Comparison of ENCODE assay signal across 8 cellular contexts in genomic region chr1:112466078-112466660, GRCh38. TPM values are rescaled to one million over a fixed set of nuclear protein-coding genes. Genes with fewer than 3 reads are reported as not detected.
A peak's percentile ranks its signal among the peaks of the same experiment; 100 is the strongest.
DNase-seq lines count a peak whose midpoint lies in the region; ATAC-seq and TF ChIP-seq lines count a peak whose summit lies in the region.

No MANE protein-coding gene starts in this region.

- no peaks in the 10 kb centered on the region for H3K36me3 Mint-ChIP-seq in CD8-positive, alpha-beta T cell
- H3K36me3 Mint-ChIP-seq in activated CD8-positive, alpha-beta T cell treated with anti-CD3 and anti-CD28 coated beads for 36 hours (ENCODE audit: low read depth) = no peaks in the 10 kb centered on the region

- H3K27me3 ChIP-seq in CD8-positive, alpha-beta T cell (ENCODE audit: insufficient read depth, low read length) = no peaks in the 10 kb centered on the region
- no peaks in the 10 kb centered on the region for H3K27me3 ChIP-seq in lung (ENCODE audit: control insufficient read depth, insufficient read depth)

- DNase-seq in CD8-positive, alpha-beta T cell = peak; percentile 66 to 88 (median 83)
- DNase-seq in HK-2 (ENCODE audit: unreplicated experiment) = peak; percentile 98
- DNase-seq in NCI-H82 (lab: John Stamatoyannopoulos, UW) = peak; percentile 93
- peak; percentile 92 for DNase-seq in activated CD8-positive, alpha-beta T cell treated with anti-CD3 and anti-CD28 coated beads for 36 hours
- DNase-seq in ecto neural progenitor cell (ENCODE audit: low spot score) = peak; percentile 94
- peak; percentile 96 for DNase-seq in lung (ENCODE audit: low spot score)
- peak; percentile 74 to 79 (median 75) for DNase-seq in stimulated activated CD4-positive, alpha-beta T cell treated with anti-CD3 and anti-CD28 coated beads, TNF-alpha, amount 100 ng/mL, for 4 hours (ENCODE audit: low read depth in 3 of 3)

- peak; percentile 68 for TF ChIP-seq CTCF in CD8-positive, alpha-beta T cell (IDR thresholded peaks at IDR 0.05)
- peak; percentile 86 for TF ChIP-seq CTCF in activated CD8-positive, alpha-beta T cell treated with anti-CD3 and anti-CD28 coated beads for 36 hours (IDR thresholded peaks at IDR 0.05)
- peak; percentile 71 for TF ChIP-seq CTCF in lung (IDR thresholded peaks at IDR 0.05; ENCODE audit: control extremely low read depth, extremely low read depth)

- H3K4me3 ChIP-seq in CD8-positive, alpha-beta T cell (ENCODE audit: low read depth, low read length) = peak overlapping the region; percentile 31
- H3K4me3 ChIP-seq in lung = no peak overlapping the region

- POLR2A ChIA-PET in CD8-positive, alpha-beta T cell (lab: Charles Lee) = interaction anchor here (1.2 kb wide), 1 partner anchor 75 kb away, joined by 3 read pairs; no protein-coding TSS in a partner anchor
- POLR2A ChIA-PET in activated CD8-positive, alpha-beta T cell treated with anti-CD3 and anti-CD28 coated beads for 36 hours (lab: Charles Lee) = interaction anchor here (1.3 kb wide), 1 partner anchor 9 kb away, joined by 3 read pairs; no protein-coding TSS in a partner anchor

- intact Hi-C loops in CD8-positive, alpha-beta T cell (cut with DNase I, micrococcal nuclease) = loop anchor here (1.0 to 5.0 kb wide), 4 partner anchors 76 to 601 kb away; partner anchors contain the start of gene PPM1J (in 1 of the 2)
- intact Hi-C loops in activated CD8-positive, alpha-beta T cell treated with anti-CD3 and anti-CD28 coated beads for 36 hours (cut with micrococcal nuclease) = loop anchor here (2.0 kb wide), 1 partner anchor 75 kb away; no protein-coding TSS in a partner anchor

- peaks cover 8% of the 10 kb centered on the region for H3K4me1 ChIP-seq in CD8-positive, alpha-beta T cell (ENCODE audit: insufficient read depth, low read length)
- H3K4me1 ChIP-seq in lung (ENCODE audit: control insufficient read depth in 2 of 2, insufficient read depth in 2 of 2, low read length in 2 of 2) = peaks cover 0 to 16% of the 10 kb centered on the region in 2 donors

- ATAC-seq in CD8-positive, alpha-beta T cell = peak; percentile 95
- ATAC-seq in GM19455 (IDR thresholded peaks at IDR 0.05; ENCODE audit: unreplicated experiment) (peak; percentile 87), lung (ENCODE audit: insufficient read depth, low FRiP score) (peak; percentile 89)
- peak; percentile 98 for ATAC-seq in activated CD8-positive, alpha-beta T cell treated with anti-CD3 and anti-CD28 coated beads for 36 hours

- H3K36me3 ChIP-seq in CD8-positive, alpha-beta T cell (ENCODE audit: insufficient read depth, low read length) = no peaks in the 10 kb centered on the region
- no peaks in the 10 kb centered on the region for H3K36me3 ChIP-seq in lung (ENCODE audit: control insufficient read depth in 2 of 2, insufficient read depth in 2 of 2, low read length in 2 of 2)

- no peak overlapping the region for H3K27ac ChIP-seq in CD8-positive, alpha-beta T cell (ENCODE audit: low read depth, low read length)
- peak overlapping the region; percentile 1 to 71 for H3K27ac ChIP-seq in lung (ENCODE audit: low read depth in 1 of 2, low read length in 1 of 2)

- H3K27me3 Mint-ChIP-seq in CD8-positive, alpha-beta T cell (ENCODE audit: low read depth) = peaks cover 22% of the 10 kb centered on the region
- peaks cover 35% of the 10 kb centered on the region for H3K27me3 Mint-ChIP-seq in activated CD8-positive, alpha-beta T cell treated with anti-CD3 and anti-CD28 coated beads for 36 hours

- H3K9me3 Mint-ChIP-seq in CD8-positive, alpha-beta T cell = no peaks in the 10 kb centered on the region
- H3K9me3 Mint-ChIP-seq in activated CD8-positive, alpha-beta T cell treated with anti-CD3 and anti-CD28 coated beads for 36 hours = no peaks in the 10 kb centered on the region

- peak overlapping the region; percentile 80 for H3K4me3 Mint-ChIP-seq in CD8-positive, alpha-beta T cell
- H3K4me3 Mint-ChIP-seq in activated CD8-positive, alpha-beta T cell treated with anti-CD3 and anti-CD28 coated beads for 36 hours = peak overlapping the region; percentile 71

- WGBS in lung, 2 donors = 2 to 3% methylated on average over 31 of the region's 31 CpGs

- no peaks in the 10 kb centered on the region for H3K9me3 ChIP-seq in CD8-positive, alpha-beta T cell (ENCODE audit: low read length)
- H3K9me3 ChIP-seq in lung (ENCODE audit: control insufficient read depth in 2 of 2, insufficient read depth in 1 of 2, low read length in 1 of 2) = no peaks in the 10 kb centered on the region

- H3K4me1 Mint-ChIP-seq in CD8-positive, alpha-beta T cell (ENCODE audit: low read depth) = peaks cover 14% of the 10 kb centered on the region
- peaks cover 9% of the 10 kb centered on the region for H3K4me1 Mint-ChIP-seq in activated CD8-positive, alpha-beta T cell treated with anti-CD3 and anti-CD28 coated beads for 36 hours (ENCODE audit: low read depth)

- CTCF ChIA-PET in CD8-positive, alpha-beta T cell (lab: Charles Lee) = interaction anchor here (0.7 to 6.6 kb wide), 18 partner anchors 9 to 449 kb away, joined by 3 to 111 read pairs (median 4); partner anchors contain the start of gene CTTNBP2NL
- CTCF ChIA-PET in activated CD8-positive, alpha-beta T cell treated with anti-CD3 and anti-CD28 coated beads for 36 hours (lab: Charles Lee) = interaction anchor here (0.6 to 6.6 kb wide), 23 partner anchors 9 to 444 kb away, joined by 3 to 122 read pairs (median 5); partner anchors contain the start of genes CTTNBP2NL and PPM1J

- no peak overlapping the region for H3K27ac Mint-ChIP-seq in CD8-positive, alpha-beta T cell
- peak overlapping the region; percentile 32 for H3K27ac Mint-ChIP-seq in activated CD8-positive, alpha-beta T cell treated with anti-CD3 and anti-CD28 coated beads for 36 hours

RNA-seq across cellular contexts. Expression of gene WNT2B, which starts 42.6 kb away (rescaled TPM):
- under 1 TPM; 0.41 to 0.47 TPM for total RNA-seq in CD8-positive, alpha-beta T cell
- not detected for total RNA-seq in activated CD8-positive, alpha-beta T cell treated with anti-CD3 and anti-CD28 coated beads for 36 hours
- 1 to 10 TPM; 5.5 to 6.3 TPM for total RNA-seq in lung
- polyA plus RNA-seq in lung = 1 to 10 TPM; 1.9 to 2.7 TPM

Comparison
In these comparisons a context has a peak if more than half of its experiments do, and no peak if none do; other contexts are left out.
1. RNA of gene WNT2B, which starts 42.6 kb away (total RNA-seq): 5.5 to 6.3 TPM in lung; 0.41 to 0.47 TPM in CD8-positive, alpha-beta T cell and not detected in activated CD8-positive, alpha-beta T cell treated with anti-CD3 and anti-CD28 coated beads for 36 hours; every median in the first group is over 4 times any median in the second.
2. Peak in every context shown above with its lines, with median percentiles within 50 percentile points of each other: ATAC-seq, DNase-seq and CTCF ChIP-seq.